In the genomic region with DNA sequence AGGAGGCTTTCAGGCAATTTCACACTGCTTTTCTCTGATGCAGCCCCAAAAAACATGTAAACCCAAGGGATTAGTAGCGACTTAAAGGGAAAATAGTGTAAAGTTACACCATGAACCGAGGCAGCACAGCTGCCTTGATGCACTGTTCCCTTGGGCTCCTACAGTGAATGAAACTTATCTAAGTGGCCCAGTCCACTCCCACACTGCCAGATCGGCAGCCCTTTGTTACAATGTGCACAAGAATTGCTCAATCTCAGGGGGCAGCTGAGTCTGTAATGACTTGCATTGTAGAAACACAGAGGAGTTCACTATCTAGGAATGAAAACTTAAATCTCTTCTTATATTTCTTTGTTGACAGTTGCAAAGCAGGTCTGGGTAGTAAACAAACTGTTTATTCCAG, we compare ENCODE assay signal across 10 cellular contexts.
DNase-seq lines count a peak whose midpoint lies in the region; ATAC-seq and TF ChIP-seq lines count a peak whose summit lies in the region.
"Had no signal": no experiment of that assay in that cellular context is flagged by ENCODE, and none has a peak within 500 bp of the region (broad histone marks: within the 10 kb centered on the region; RNA-seq: fewer than 3 reads in every experiment).

No MANE protein-coding gene starts in this region.

- H3K36me3 Mint-ChIP-seq in GM23338 (ENCODE audit: low read depth) = peaks cover 9% of the 10 kb centered on the region; the same call in 2 of the 3 replicates

- H3K4me2 ChIP-seq in GM23338 (0 out of 2 replicates have a peak overlapping the region, but pooled peaks have one; percentile 11), PC-3 (ENCODE audit: low read length) (peak overlapping the region; percentile 34), neuronal stem cell (ENCODE audit: insufficient read depth, low read length, poor library complexity, severe bottlenecking) (no peak overlapping the region)

- no peak overlapping the region for H2BK15ac ChIP-seq in neuronal stem cell (ENCODE audit: low read length)

- H3K4me3 Mint-ChIP-seq in GM23338 = no peak overlapping the region
- H3K4me3 Mint-ChIP-seq: activated T-cell treated with anti-CD3 and anti-CD28 coated beads, Interleukin-2, amount 50 U/mL, for 24 hours had no signal

- ATAC-seq in GM23338 (peak; percentile 41), PC-3 (no peak), GM18517 (IDR thresholded peaks at IDR 0.05; ENCODE audit: unreplicated experiment) (no peak)

- H3K23ac ChIP-seq in neuronal stem cell (ENCODE audit: low read depth, low read length, poor library complexity) = no peak overlapping the region

- peaks cover 49% of the 10 kb centered on the region for H3K4me1 Mint-ChIP-seq in GM23338

- H3K9me2 ChIP-seq in GM23338 (ENCODE audit: insufficient read depth) (0 out of 2 replicates have a peak, but pooled peaks cover 3% of the 10 kb centered on the region), PC-3 (replicated peaks; ENCODE audit: low read length) (no peaks in the 10 kb centered on the region)

- TF ChIP-seq CTCF in GM23338 (conservative IDR thresholded peaks at IDR 0.05; ENCODE audit: low read depth in 2 of 2) (no peak), PC-3 (conservative IDR thresholded peaks at IDR 0.05; ENCODE audit: low read depth, low read length) (no peak), fibroblast of pulmonary artery (IDR thresholded peaks at IDR 0.05; ENCODE audit: low read length, missing control alignments) (no peak)

- peak overlapping the region; percentile 76; the same call in 1 of the 2 replicates for H3K27ac Mint-ChIP-seq in GM23338
- H3K27ac Mint-ChIP-seq: activated T-cell treated with anti-CD3 and anti-CD28 coated beads, Interleukin-2, amount 50 U/mL, for 24 hours had no signal

- no peaks in the 10 kb centered on the region for H3K27me3 ChIP-seq in GM23338 (ENCODE audit: insufficient read depth)
- no peaks in the 10 kb centered on the region for H3K27me3 ChIP-seq in PC-3 (ENCODE audit: low read length)
- no peaks in the 10 kb centered on the region for H3K27me3 ChIP-seq in neuronal stem cell (ENCODE audit: control insufficient read depth in 3 of 3, insufficient read depth in 3 of 3, low read depth in 1 of 3, low read length in 3 of 3)

- H3K4me3 ChIP-seq in GM23338 (no peak overlapping the region), PC-3 (ENCODE audit: low read length) (no peak overlapping the region), fibroblast of pulmonary artery (replicated peaks; ENCODE audit: low read depth, low read length) (no peak overlapping the region), neuronal stem cell (ENCODE audit: low read length in 2 of 2) (no peak overlapping the region)

- intact Hi-C loops in PC-3 (cut with micrococcal nuclease) = loop anchor here (2.0 kb wide), 1 partner anchor 23 kb away; no protein-coding TSS in a partner anchor

- H3K27ac ChIP-seq in GM23338 (ENCODE audit: low read depth) (no peak overlapping the region), PC-3 (ENCODE audit: low read length) (peak overlapping the region; percentile 52; the same call in 1 of the 2 replicates), neuronal stem cell (replicated peaks; ENCODE audit: low read length) (no peak overlapping the region)

- POLR2A ChIA-PET in PC-3 (lab: Charles Lee; ENCODE audit: unreplicated experiment) = no interaction called here

- H3K14ac ChIP-seq in neuronal stem cell (ENCODE audit: low read length) = no peak overlapping the region

- peaks cover 7% of the 10 kb centered on the region; the same call in 2 of the 3 replicates for H3K9me3 Mint-ChIP-seq in GM23338

- H3K18ac ChIP-seq in neuronal stem cell (ENCODE audit: low read length) = no peak overlapping the region

- H2AK5ac ChIP-seq in neuronal stem cell (ENCODE audit: low read depth, low read length) = no peak overlapping the region

- peaks cover 1% of the 10 kb centered on the region for H3K79me1 ChIP-seq in neuronal stem cell (ENCODE audit: low read depth, low read length)

- BruUV-seq in PC-3 (replicated peaks; lab: Mats Ljungman, UMichigan) = no TSS peak

- CTCF ChIA-PET in PC-3 (lab: Charles Lee) = no interaction called here

- peaks cover 43% of the 10 kb centered on the region for H3K4me1 ChIP-seq in GM23338 (ENCODE audit: insufficient read depth)
- H3K4me1 ChIP-seq in PC-3 (ENCODE audit: insufficient read depth, low read length) = peaks cover 51% of the 10 kb centered on the region
- H3K4me1 ChIP-seq in neuronal stem cell (ENCODE audit: control insufficient read depth in 2 of 2, insufficient read depth in 1 of 2, low read depth in 1 of 2, low read length in 2 of 2) = peaks cover 13 to 34% of the 10 kb centered on the region in 2 donors

- H4K20me1 ChIP-seq in GM23338 (replicated peaks; ENCODE audit: insufficient read depth) (no peaks in the 10 kb centered on the region), PC-3 (ENCODE audit: low read length) (no peaks in the 10 kb centered on the region)

- no peak overlapping the region for H3K9ac ChIP-seq in PC-3 (ENCODE audit: low read length)
- H3K9ac ChIP-seq in neuronal stem cell (ENCODE audit: low read depth, low read length, poor library complexity) = no peak overlapping the region

- no peaks in the 10 kb centered on the region for H3K9me3 ChIP-seq in PC-3 (ENCODE audit: low read length)
- H3K9me3 ChIP-seq in neuronal stem cell (replicated peaks in 1 of 2; ENCODE audit: control insufficient read depth in 2 of 2, insufficient read depth in 1 of 2, low read depth in 1 of 2, low read length in 2 of 2) = no peaks in the 10 kb centered on the region

- H3K27me3 Mint-ChIP-seq in GM23338 (ENCODE audit: insufficient read depth, low read depth, poor library complexity) = peaks cover 8% of the 10 kb centered on the region
- H3K27me3 Mint-ChIP-seq: activated T-cell treated with anti-CD3 and anti-CD28 coated beads, Interleukin-2, amount 50 U/mL, for 24 hours had no signal

- H3K36me3 ChIP-seq in GM23338 (ENCODE audit: insufficient read depth) = no peaks in the 10 kb centered on the region
- no peaks in the 10 kb centered on the region for H3K36me3 ChIP-seq in PC-3 (ENCODE audit: low read depth, low read length)
- no peaks in the 10 kb centered on the region for H3K36me3 ChIP-seq in neuronal stem cell (replicated peaks in 1 of 2; ENCODE audit: control insufficient read depth in 2 of 2, insufficient read depth in 2 of 2, low read length in 2 of 2)

- H4K8ac ChIP-seq in neuronal stem cell (ENCODE audit: low read depth, low read length) = no peak overlapping the region

- DNase-seq in GM23338 (ENCODE audit: low spot score) (peak; percentile 4), PC-3 (peak; percentile 28), fibroblast of pulmonary artery (ENCODE audit: low read depth) (peak; percentile 93), neuronal stem cell (ENCODE audit: low spot score) (peak; percentile 35), UCSD-AML1 (lab: John Stamatoyannopoulos, UW; ENCODE audit: unreplicated experiment) (no peak), NCI-H1417 treated with DMSO at 0.1 percent for 48 hours (lab: John Stamatoyannopoulos, UW) (no peak)
- DNase-seq in activated CD4-positive, alpha-beta T cell treated with anti-CD3 and anti-CD28 coated beads, Interleukin-2, amount 50 U/mL, for 4 hours = no peak
- DNase-seq: activated T-cell treated with anti-CD3 and anti-CD28 coated beads, Interleukin-2, amount 50 U/mL, for 24 hours; hypothalamus had no signal

- H4K91ac ChIP-seq in neuronal stem cell (ENCODE audit: low read depth, low read length, poor library complexity) = no peak overlapping the region

- H2BK120ac ChIP-seq in neuronal stem cell (ENCODE audit: low read depth, low read length) = no peak overlapping the region

- H2AFZ ChIP-seq in GM23338 (peak overlapping the region; percentile 34; the same call in 1 of the 2 replicates), PC-3 (ENCODE audit: low read length) (no peak overlapping the region), neuronal stem cell (ENCODE audit: low read length) (peak overlapping the region; percentile 15)

- H3K4ac ChIP-seq in neuronal stem cell (ENCODE audit: low read length) = no peak overlapping the region

- H3F3A ChIP-seq in GM23338 (replicated peaks; ENCODE audit: low read depth) = no peaks in the 10 kb centered on the region
- no peaks in the 10 kb centered on the region for H3F3A ChIP-seq in PC-3 (ENCODE audit: low read length, unreplicated experiment)

- no peak overlapping the region for H2BK5ac ChIP-seq in neuronal stem cell (ENCODE audit: low read length)

- no peaks in the 10 kb centered on the region for H3K79me2 ChIP-seq in GM23338 (replicated peaks; ENCODE audit: insufficient read depth)
- no peaks in the 10 kb centered on the region for H3K79me2 ChIP-seq in PC-3 (ENCODE audit: low read length)

- no peak overlapping the region for H2BK12ac ChIP-seq in neuronal stem cell (ENCODE audit: low read length)

- no CpG with 5 or more reads among the region's 3 CpGs for WGBS in neuronal stem cell (ENCODE audit: extremely low coverage in 2 of 2, insufficient read length in 2 of 2, insufficient replicate concordance in 1 of 2), 2 donors

Comparison
In these comparisons a context has a peak if more than half of its experiments do, and no peak if none do; other contexts are left out.
1. DNase-seq: peak in GM23338 (single experiment), PC-3 (single experiment), fibroblast of pulmonary artery (single experiment) and neuronal stem cell (single experiment); none in activated CD4-positive, alpha-beta T cell treated with anti-CD3 and anti-CD28 coated beads, Interleukin-2, amount 50 U/mL, for 4 hours (0 of 2), UCSD-AML1 (single experiment) and NCI-H1417 treated with DMSO at 0.1 percent for 48 hours (single experiment).